In genomic region chr11:21896216-21896615, GRCh38 we compare ENCODE assay signal across 29 cellular contexts.
"Had no signal": no experiment of that assay in that cellular context is flagged by ENCODE, and none has a peak within 500 bp of the region (broad histone marks: within the 10 kb centered on the region; RNA-seq: fewer than 3 reads in every experiment).

No MANE protein-coding gene starts in this region.

- H3K4me3 Mint-ChIP-seq: dendritic cell treated with granulocyte-macrophage colony-stimulating factor and Interleukin-4, amounts not matched to agents 40 ng/mL and 50 ng/mL, for 4 days; endodermal cell; memory B cell; natural killer cell; stimulated activated memory B cell treated with anti-CD40 and anti-IgM and Interleukin-4, amounts not matched to agents 10 μg/mL and 1 μg/mL and 100 μg/mL, for 72 hours; type B pancreatic cell had no signal

- ATAC-seq: esophagus mucosa; gastrocnemius medialis; heart left ventricle; left lobe of liver; natural killer cell; psoas muscle; right cardiac atrium; stimulated activated memory B cell treated with anti-CD40 and anti-IgM and Interleukin-4, amounts not matched to agents 10 μg/mL and 1 μg/mL and 100 μg/mL, for 72 hours; stimulated activated naive CD8-positive, alpha-beta T cell treated with anti-CD3 and anti-CD28 coated beads, Interleukin-15, Interleukin-2, amounts not matched to agents 100 U/mL and 50 U/mL, for 24 hours had no signal

- H3K36me3 ChIP-seq: gastrocnemius medialis, heart left ventricle, ovary, sigmoid colon, spleen, tibial artery had no signal

- H3K9me3 ChIP-seq: gastrocnemius medialis, heart left ventricle, ovary, psoas muscle, sigmoid colon, testis, tibial artery had no signal

- H3K79me2 ChIP-seq: hepatocyte had no signal

- H3K27ac ChIP-seq: epithelial cell of prostate, gastrocnemius medialis, heart left ventricle, hepatocyte, ovary, psoas muscle, sigmoid colon, skin epidermis, spleen, testis, tibial artery had no signal

- H3K36me3 Mint-ChIP-seq: memory B cell; natural killer cell; stimulated activated memory B cell treated with anti-CD40 and anti-IgM and Interleukin-4, amounts not matched to agents 10 μg/mL and 1 μg/mL and 100 μg/mL, for 72 hours; type B pancreatic cell had no signal

- H3K4me2 ChIP-seq: hepatocyte had no signal

- H3K9me3 Mint-ChIP-seq: dendritic cell treated with granulocyte-macrophage colony-stimulating factor and Interleukin-4, amounts not matched to agents 40 ng/mL and 50 ng/mL, for 4 days; endodermal cell; type B pancreatic cell had no signal

- H3K4me1 Mint-ChIP-seq: endodermal cell; memory B cell; natural killer cell; stimulated activated memory B cell treated with anti-CD40 and anti-IgM and Interleukin-4, amounts not matched to agents 10 μg/mL and 1 μg/mL and 100 μg/mL, for 72 hours had no signal

- H3K27me3 ChIP-seq: gastrocnemius medialis, heart left ventricle, hepatocyte, ovary, sigmoid colon, spleen, testis, tibial artery had no signal

- H3K4me1 ChIP-seq: gastrocnemius medialis, heart left ventricle, psoas muscle, sigmoid colon, spleen, testis, tibial artery had no signal

- H2AFZ ChIP-seq: hepatocyte had no signal

- H3K4me3 ChIP-seq: gastrocnemius medialis, heart left ventricle, hepatocyte, lung, ovary, psoas muscle, sigmoid colon, skin epidermis, spleen, testis, tibial artery had no signal

- H3K27me3 Mint-ChIP-seq: dendritic cell treated with granulocyte-macrophage colony-stimulating factor and Interleukin-4, amounts not matched to agents 40 ng/mL and 50 ng/mL, for 4 days; memory B cell; stimulated activated memory B cell treated with anti-CD40 and anti-IgM and Interleukin-4, amounts not matched to agents 10 μg/mL and 1 μg/mL and 100 μg/mL, for 72 hours; type B pancreatic cell had no signal

- DNase-seq: effector CD8-positive, alpha-beta T cell; endodermal cell; foreskin fibroblast; gastrocnemius medialis; heart left ventricle; kidney; natural killer cell; occipital lobe; ovary; posterior cingulate gyrus; psoas muscle; right cardiac atrium; sigmoid colon; spleen; stimulated activated CD4-positive, alpha-beta T cell treated with anti-CD3 and anti-CD28 coated beads, Interleukin-4, amount 100 ng/mL, for 4 hours; stimulated activated naive CD8-positive, alpha-beta T cell treated with anti-CD3 and anti-CD28 coated beads, Interleukin-15, Interleukin-2, amounts not matched to agents 100 U/mL and 50 U/mL, for 24 hours; substantia nigra; testis; tibial artery had no signal
